In the genomic region with DNA sequence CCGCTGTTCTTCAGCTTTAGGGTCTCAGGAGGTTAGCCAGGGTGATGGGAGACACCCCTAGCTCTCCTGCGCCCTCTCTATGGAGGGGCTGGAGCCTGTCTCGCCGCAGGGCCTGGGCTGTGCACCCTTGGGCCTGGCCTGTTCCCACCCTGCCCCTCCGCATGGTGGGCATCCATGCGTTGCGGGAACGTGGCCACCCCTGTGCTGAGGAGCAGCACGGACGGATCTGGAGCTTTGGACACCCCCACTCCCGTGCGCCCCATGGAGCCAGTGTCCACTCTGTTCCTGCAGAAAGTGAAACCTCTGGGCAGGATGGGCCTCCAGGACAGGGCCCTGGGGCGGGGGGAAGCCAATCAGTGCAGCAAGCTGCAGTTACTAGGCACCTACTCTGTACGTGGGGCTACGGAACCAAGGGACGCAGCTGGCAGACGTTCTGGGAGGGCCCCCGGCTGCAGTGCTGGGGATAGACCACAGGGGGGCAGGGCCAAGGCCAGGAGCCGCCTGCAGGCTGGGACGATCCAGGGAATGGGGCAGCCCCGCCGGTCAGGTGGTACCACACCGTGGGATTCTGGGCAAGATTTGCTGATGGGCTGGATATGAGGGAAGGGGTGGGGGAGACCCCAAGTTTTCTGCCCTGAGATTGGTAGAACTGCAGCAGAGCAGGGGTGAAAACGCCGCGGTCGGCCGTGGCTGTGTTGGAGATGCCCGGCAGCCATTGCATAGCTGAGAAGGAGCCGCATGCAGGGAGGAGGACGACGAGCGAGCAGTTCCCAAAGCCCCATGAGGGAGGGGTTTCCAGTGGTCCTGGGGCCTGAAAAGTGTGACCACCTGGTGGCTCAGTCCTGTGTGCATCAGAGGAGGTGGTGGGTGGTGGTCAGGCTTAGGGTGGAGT, we compare ENCODE assay signal across 8 cellular contexts. TPM values are rescaled to one million over a fixed set of nuclear protein-coding genes. Genes with fewer than 3 reads are reported as not detected.
DNase-seq lines count a peak whose midpoint lies in the region; ATAC-seq and TF ChIP-seq lines count a peak whose summit lies in the region.

No MANE protein-coding gene starts in this region.

- H2AFZ ChIP-seq in OCI-LY1 (ENCODE audit: low read length): no peak overlapping the region

- no peak overlapping the region for H3K9ac ChIP-seq in OCI-LY1 (ENCODE audit: low read length)

- TF ChIP-seq CTCF in OCI-LY1 (IDR thresholded peaks at IDR 0.05; ENCODE audit: low read length) (peak; percentile 63), adrenal gland (IDR thresholded peaks at IDR 0.05) (peak; percentile 52 to 88 (median 82)), left ventricle myocardium inferior (IDR thresholded peaks at IDR 0.05; ENCODE audit: borderline replicate concordance) (peak; percentile 90)

- intact Hi-C loops in adrenal gland (cut with DNase I): loop anchor here in 1 of 2 donors (2.0 kb wide), 1 partner anchor 27 kb away; no protein-coding TSS in a partner anchor
- intact Hi-C loops in left ventricle myocardium inferior (cut with micrococcal nuclease): no loop called here

- no peak for ATAC-seq in HG02642 (IDR thresholded peaks at IDR 0.05; ENCODE audit: poor library complexity, unreplicated experiment)

- H3K27ac ChIP-seq in OCI-LY1 (ENCODE audit: low read depth, low read length, poor library complexity, severe bottlenecking): no peak overlapping the region
- no peak overlapping the region for H3K27ac ChIP-seq in adrenal gland
- no peak overlapping the region for H3K27ac ChIP-seq in left ventricle myocardium inferior (replicated peaks)

- H3F3A ChIP-seq in OCI-LY1 (ENCODE audit: insufficient read depth, low read length): no peaks in the 10 kb centered on the region

- no peak overlapping the region for H3K4me2 ChIP-seq in OCI-LY1 (ENCODE audit: low read length)

- H3K4me3 ChIP-seq in OCI-LY1 (ENCODE audit: low read depth, low read length, poor library complexity, severe bottlenecking): no peak overlapping the region
- no peak overlapping the region for H3K4me3 ChIP-seq in adrenal gland
- peak overlapping the region; percentile 18 for H3K4me3 ChIP-seq in left ventricle myocardium inferior
- peak overlapping the region; percentile 20 for H3K4me3 ChIP-seq in skeletal muscle cell (ENCODE audit: low read depth, low read length)

- H3K9me3 ChIP-seq in OCI-LY1 (ENCODE audit: low read length) (no peaks in the 10 kb centered on the region), adrenal gland (replicated peaks in 1 of 3) (no peaks in the 10 kb centered on the region), left ventricle myocardium inferior (replicated peaks) (no peaks in the 10 kb centered on the region)

- no peak for TF ChIP-seq POLR2A in adrenal gland (IDR thresholded peaks at IDR 0.05)

- no peaks in the 10 kb centered on the region for H3K9me2 ChIP-seq in OCI-LY1 (ENCODE audit: low read depth, low read length)

- H3K79me2 ChIP-seq in OCI-LY1 (ENCODE audit: insufficient read depth, low read length): no peaks in the 10 kb centered on the region

- 35 to 50% (median 39%) methylated on average over 21 to 33 of the region's 33 CpGs for WGBS in adrenal gland, 4 donors

- H4K20me1 ChIP-seq in OCI-LY1 (ENCODE audit: insufficient read depth, low read length): no peaks in the 10 kb centered on the region

- DNase-seq in NCI-H510A treated with DMSO at 0.1 percent for 48 hours (lab: John Stamatoyannopoulos, UW) (peak; percentile 35), NCI-H510A (lab: John Stamatoyannopoulos, UW) (no peak), adrenal gland (peak; percentile 42 to 77 (median 67)), left ventricle myocardium inferior (peak; percentile 36), skeletal muscle cell (ENCODE audit: low read depth) (no peak), NCI-H2171 (lab: John Stamatoyannopoulos, UW) (no peak)

- H3K27me3 ChIP-seq in OCI-LY1 (ENCODE audit: insufficient read depth, low read length) (no peaks in the 10 kb centered on the region; the same call in none of the 2 replicates), adrenal gland (no peaks in the 10 kb centered on the region), left ventricle myocardium inferior (ENCODE audit: low read depth) (peaks cover 72% of the 10 kb centered on the region)

- no peaks in the 10 kb centered on the region for H3K36me3 ChIP-seq in OCI-LY1 (ENCODE audit: insufficient read depth, low read length)
- H3K36me3 ChIP-seq in adrenal gland (replicated peaks in 1 of 2): no peaks in the 10 kb centered on the region
- H3K36me3 ChIP-seq in left ventricle myocardium inferior: no peaks in the 10 kb centered on the region

- H3K4me1 ChIP-seq in OCI-LY1 (ENCODE audit: insufficient read depth, low read length, severe bottlenecking) (no peaks in the 10 kb centered on the region), adrenal gland (replicated peaks in 1 of 2) (no peaks in the 10 kb centered on the region), left ventricle myocardium inferior (peaks cover 12% of the 10 kb centered on the region)

RNA-seq across cellular contexts. Expression of gene TP73, which starts 43.3 kb away (rescaled TPM):
- total RNA-seq in adrenal gland: under 1 TPM in 2 of 8 donors, not detected in 6; 0.15 to 0.18 TPM
- polyA plus RNA-seq in adrenal gland: under 1 TPM; 0.03 to 0.13 (median 0.08) TPM
- 0.05 TPM for total RNA-seq in left ventricle myocardium inferior

RNA-seq across cellular contexts. Expression of gene WRAP73, which starts 45.7 kb away (rescaled TPM):
- total RNA-seq in adrenal gland (10 to 100 TPM in 7 of 8 donors, 1 to 10 TPM in 1; 5.1 to 22.6 (median 18.1) TPM), left ventricle myocardium inferior (12.7 TPM)
- 10 to 100 TPM in 2 of 3 donors, 1 to 10 TPM in 1; 8.2 to 29.6 (median 22.8) TPM for polyA plus RNA-seq in adrenal gland

RNA-seq across cellular contexts. Expression of gene CCDC27, which starts 56.7 kb away (rescaled TPM):
- total RNA-seq in adrenal gland: not detected
- not detected for polyA plus RNA-seq in adrenal gland
- 0.08 TPM for total RNA-seq in left ventricle myocardium inferior

Comparison
In these comparisons a context has a peak if more than half of its experiments do, and no peak if none do; other contexts are left out.
1. DNase-seq: peak in NCI-H510A treated with DMSO at 0.1 percent for 48 hours (single experiment), adrenal gland (7 of 7) and left ventricle myocardium inferior (single experiment); none in NCI-H510A (single experiment), skeletal muscle cell (single experiment) and NCI-H2171 (single experiment).
2. H3K4me3 ChIP-seq: peak in left ventricle myocardium inferior (single experiment) and skeletal muscle cell (single experiment); none in OCI-LY1 (single experiment) and adrenal gland (0 of 4).
3. Peak in every context shown above with its lines, with median percentiles within 50 percentile points of each other: CTCF ChIP-seq.